In genomic region chr11:44310456-44311272, GRCh38 we compare ENCODE assay signal across 18 cellular contexts. TPM values are rescaled to one million over a fixed set of nuclear protein-coding genes. Genes with fewer than 3 reads are reported as not detected.
A peak's percentile ranks its signal among the peaks of the same experiment; 100 is the strongest.
DNase-seq lines count a peak whose midpoint lies in the region; FAIRE-seq and TF ChIP-seq lines count a peak whose summit lies in the region.
"Had no signal": no experiment of that assay in that cellular context is flagged by ENCODE, and none has a peak within 500 bp of the region (broad histone marks: within the 10 kb centered on the region; RNA-seq: fewer than 3 reads in every experiment).

No MANE protein-coding gene starts in this region.

- DNase-seq in activated CD4-positive, alpha-beta T cell treated with anti-CD3 and anti-CD28 coated beads for 48 hours: peak; percentile 11
- no peak for DNase-seq in activated CD4-positive, alpha-beta T cell treated with anti-CD3 and anti-CD28 coated beads, Interleukin-2, amount 50 U/mL, for 48 hours
- no peak for DNase-seq in coronary artery (ENCODE audit: low spot score)
- DNase-seq in trophoblast cell: no peak
- DNase-seq in inferior parietal cortex (ENCODE audit: extremely low spot score): no peak
- no peak for DNase-seq in RPMI8226
- no peak for DNase-seq in middle frontal gyrus (ENCODE audit: extremely low spot score, low spot score)
- DNase-seq: activated CD4-positive, CD25-positive, alpha-beta regulatory T cell; BE2C; NCI-H2107; tibial artery had no signal

- H2BK120ac ChIP-seq in trophoblast cell (ENCODE audit: insufficient read depth, low read length, poor library complexity): no peak overlapping the region

- H3K79me2 ChIP-seq in trophoblast cell (ENCODE audit: control insufficient read depth, insufficient read depth, low read length, poor library complexity): no peaks in the 10 kb centered on the region

- no peak for TF ChIP-seq CTCF in coronary artery (IDR thresholded peaks at IDR 0.05)

- H3K9me3 ChIP-seq in trophoblast cell (ENCODE audit: insufficient read depth, low read depth, low read length): peaks cover 21% of the 10 kb centered on the region
- H3K9me3 ChIP-seq: BE2C, gastrocnemius medialis, prostate gland, tibial artery had no signal

- WGBS in trophoblast cell (ENCODE audit: extremely low coverage, insufficient coverage, insufficient read length): no CpG with 5 or more reads among the region's 49 CpGs

- H4K91ac ChIP-seq in trophoblast cell (ENCODE audit: low read depth, low read length): no peak overlapping the region

- H2AK5ac ChIP-seq in trophoblast cell (ENCODE audit: low read length): no peak overlapping the region

- no peak overlapping the region for H3K4ac ChIP-seq in trophoblast cell (ENCODE audit: low read depth, low read length)

- H3K27me3 ChIP-seq in trophoblast cell (ENCODE audit: insufficient read depth, low read length): peaks cover 97% of the 10 kb centered on the region

- no peak overlapping the region for H3K9ac ChIP-seq in trophoblast cell (ENCODE audit: low read length)
- H3K9ac ChIP-seq: GM23248 had no signal

- no peak overlapping the region for H2AFZ ChIP-seq in trophoblast cell (ENCODE audit: insufficient read depth, low read length, poor library complexity)

- H3K4me3 ChIP-seq in coronary artery (peak overlapping the region; percentile 70), trophoblast cell (ENCODE audit: low read depth, low read length) (no peak overlapping the region)
- H3K4me3 ChIP-seq: lung had no signal

- no peaks in the 10 kb centered on the region for H3K79me1 ChIP-seq in trophoblast cell (ENCODE audit: low read length)

- H2BK5ac ChIP-seq in trophoblast cell (ENCODE audit: low read depth, low read length, poor library complexity): no peak overlapping the region

- peaks cover 4 to 7% of the 10 kb centered on the region in 2 experiments for H3K4me1 ChIP-seq in trophoblast cell (ENCODE audit: control insufficient read depth in 1 of 2, insufficient read depth in 2 of 2, low read length in 2 of 2)
- H3K4me1 ChIP-seq: BE2C, prostate gland had no signal

- no peak overlapping the region for H3K18ac ChIP-seq in trophoblast cell (ENCODE audit: low read length)

- H2BK12ac ChIP-seq in trophoblast cell (ENCODE audit: low read length): no peak overlapping the region

- H3K36me3 ChIP-seq in trophoblast cell (ENCODE audit: control insufficient read depth in 1 of 2, insufficient read depth in 2 of 2, low read length in 2 of 2): no peaks in the 10 kb centered on the region
- H3K36me3 ChIP-seq: BE2C, gastrocnemius medialis, prostate gland, tibial artery had no signal

- peak; percentile 82 for FAIRE-seq in G401.6 (lab: Jason Lieb, UNC)

- H3K27ac ChIP-seq in coronary artery (no peak overlapping the region), trophoblast cell (ENCODE audit: low read depth, low read length) (no peak overlapping the region)
- H3K27ac ChIP-seq: gastrocnemius medialis, GM23248, prostate gland, RWPE1, tibial artery had no signal

- H4K12ac ChIP-seq in trophoblast cell (ENCODE audit: low read depth, low read length): no peak overlapping the region

- peak overlapping the region; percentile 80 for H3K23ac ChIP-seq in trophoblast cell (ENCODE audit: low read length)

- H3K14ac ChIP-seq in trophoblast cell (ENCODE audit: low read length): no peak overlapping the region

- no peak overlapping the region for H4K8ac ChIP-seq in trophoblast cell (ENCODE audit: low read depth, low read length)

- no peak overlapping the region for H3K4me2 ChIP-seq in trophoblast cell (ENCODE audit: low read length)

RNA-seq across cellular contexts. Expression of gene ALX4, which starts 0.7 kb away (rescaled TPM):
- polyA plus RNA-seq in trophoblast cell (2013): 0.49 and 0.53 TPM in 2 replicates
- polyA plus RNA-seq: GM23248, IgD-negative memory B cell had no signal
